1 cellular context compared by ENCODE assay signal in genomic region chr3:30221622-30222021, GRCh38.
TF ChIP-seq lines count a peak whose summit lies in the region.

No MANE protein-coding gene starts in this region.

TF ChIP-seq in GM23338, 12 proteins besides CTCF, POLR2A, EP300 and RAD21 (continued from another document):
- TF ChIP-seq REST (IDR thresholded peaks at IDR 0.05; ENCODE audit: unreplicated experiment), result no peak
- TF ChIP-seq EZH2 (IDR thresholded peaks at IDR 0.05; ENCODE audit: low read depth, unreplicated experiment), result no peak
